In genomic region chr12:6925543-6926279, GRCh38 we compare ENCODE assay signal across 8 cellular contexts. TPM values are rescaled to one million over a fixed set of nuclear protein-coding genes. Genes with fewer than 3 reads are reported as not detected.
DNase-seq lines count a peak whose midpoint lies in the region; ATAC-seq, FAIRE-seq and TF ChIP-seq lines count a peak whose summit lies in the region.

No MANE protein-coding gene starts in this region.

- ATAC-seq in GM18870 (IDR thresholded peaks at IDR 0.05; ENCODE audit: unreplicated experiment) (no peak), HG03460 (IDR thresholded peaks at IDR 0.05; ENCODE audit: unreplicated experiment) (no peak), GM19328 (IDR thresholded peaks at IDR 0.05; ENCODE audit: unreplicated experiment) (no peak)

- H3K9ac ChIP-seq in keratinocyte (ENCODE audit: control insufficient read depth, extremely low read depth, insufficient read depth, low read length): peak overlapping the region; percentile 60

- dilution Hi-C loops in keratinocyte (cut with MboI; ENCODE audit: extremely low pct_ligation_motif_present, low sequenced_read_pairs): no loop called here

- WGBS in spleen, 5 donors: 50 to 67% (median 60%) methylated on average over 8 of the region's 8 CpGs

- no peaks in the 10 kb centered on the region for H3K9me3 ChIP-seq in keratinocyte (ENCODE audit: control insufficient read depth, low read depth, low read length)
- no peaks in the 10 kb centered on the region for H3K9me3 ChIP-seq in spleen

- H3K27ac ChIP-seq in keratinocyte (ENCODE audit: control insufficient read depth, insufficient read depth, low read length) (peak overlapping the region; percentile 77), spleen (peak overlapping the region; percentile 77 to 96 (median 90))

- no peak for TF ChIP-seq POLR2A in spleen (IDR thresholded peaks at IDR 0.05)

- peak; percentile 94 for DNase-seq in EH (ENCODE audit: low read depth)
- peak; percentile 32 for DNase-seq in NCI-H2227 (lab: John Stamatoyannopoulos, UW; ENCODE audit: unreplicated experiment)
- DNase-seq in choroid plexus epithelial cell (ENCODE audit: low read depth): peak; percentile 63
- no peak for DNase-seq in keratinocyte (ENCODE audit: low read depth, low spot score)
- DNase-seq in spleen: peak; percentile 74

- H3K4me1 ChIP-seq in keratinocyte (ENCODE audit: control insufficient read depth, extremely low read depth, insufficient read depth, low read length) (peaks cover 42% of the 10 kb centered on the region), spleen (peaks cover 20 to 88% (median 79%) of the 10 kb centered on the region in 6 donors)

- peaks cover 3% of the 10 kb centered on the region for H3K9me1 ChIP-seq in keratinocyte (ENCODE audit: control insufficient read depth, extremely low read depth, insufficient read depth, low read length)

- peak overlapping the region; percentile 92 for H3K4me2 ChIP-seq in keratinocyte (ENCODE audit: control insufficient read depth, extremely low read depth, insufficient read depth, low read depth, low read length)

- intact Hi-C loops in spleen (cut with DNase I; ENCODE audit: low total_unique reads): no loop called here

- no peaks in the 10 kb centered on the region for H3K36me3 ChIP-seq in keratinocyte (ENCODE audit: control insufficient read depth in 2 of 2, extremely low read depth in 1 of 2, insufficient read depth in 2 of 2, low read length in 2 of 2)
- peaks cover 0 to 7% (median 0%) of the 10 kb centered on the region in 6 donors for H3K36me3 ChIP-seq in spleen

- H3K79me2 ChIP-seq in keratinocyte (ENCODE audit: control insufficient read depth, insufficient read depth, low read length): peaks cover 31% of the 10 kb centered on the region

- H3K27me3 ChIP-seq in keratinocyte (ENCODE audit: control insufficient read depth, extremely low read depth, insufficient read depth, low read length): no peaks in the 10 kb centered on the region
- peaks cover 0 to 18% (median 0%) of the 10 kb centered on the region in 7 donors for H3K27me3 ChIP-seq in spleen (replicated peaks in 1 of 7)

- peaks cover 4% of the 10 kb centered on the region for H4K20me1 ChIP-seq in keratinocyte (ENCODE audit: control insufficient read depth, extremely low read depth, insufficient read depth, low read length)

- TF ChIP-seq CTCF in choroid plexus epithelial cell (conservative IDR thresholded peaks at IDR 0.05; ENCODE audit: low read depth, low read length): no peak
- TF ChIP-seq CTCF in keratinocyte (optimal IDR thresholded peaks at IDR 0.05 in 1 of 3, IDR thresholded peaks at IDR 0.05 in 1 of 3, conservative IDR thresholded peaks at IDR 0.05 in 1 of 3; ENCODE audit: extremely low read depth in 1 of 3, insufficient read depth in 2 of 3, low read length in 3 of 3): no peak
- TF ChIP-seq CTCF in spleen (IDR thresholded peaks at IDR 0.05 in 8 of 11, conservative IDR thresholded peaks at IDR 0.05 in 3 of 11): peak in 1 of 11 experiments; percentile 7

- peak overlapping the region; percentile 61 for H2AFZ ChIP-seq in keratinocyte (ENCODE audit: control insufficient read depth, low read length)

- H3K4me3 ChIP-seq in choroid plexus epithelial cell (ENCODE audit: low read depth, low read length) (peak overlapping the region; percentile 42), keratinocyte (ENCODE audit: control insufficient read depth in 2 of 3, extremely low read depth in 1 of 3, insufficient read depth in 2 of 3, low read depth in 1 of 3, low read length in 3 of 3) (peak overlapping the region; percentile 35 to 65 (median 59)), spleen (peak overlapping the region in 5 of 8 donors; percentile 5 to 85 (median 61))

- FAIRE-seq in keratinocyte (lab: Jason Lieb, UNC): peak; percentile 97

RNA-seq across cellular contexts. Expression of gene ATN1, which starts 2.0 kb away (rescaled TPM):
- polyA plus RNA-seq in keratinocyte (4.8 to 7.8 TPM (median 6.2 TPM) in 3 replicates), spleen (10 to 100 TPM; 10.1 to 42.0 (median 21.4) TPM)
- 11.8 TPM for polyA plus RNA-seq in keratinocyte (2011; ENCODE audit: low read depth)
- polyA plus RNA-seq in keratinocyte (2011; cell fraction: cytosol; rRNA removed): 6.7 and 15.7 TPM in 2 replicates
- 29.2 and 44.9 TPM in 2 replicates for polyA plus RNA-seq in keratinocyte (2011; cell fraction: nucleus; rRNA removed)
- polyA plus RNA-seq in keratinocyte (2012; ENCODE audit: low replicate concordance): 20.5 and 38.3 TPM in 2 replicates
- 5.9 to 102 TPM (median 8.5 TPM) in 3 replicates for polyA minus RNA-seq in keratinocyte
- 23.6 TPM for polyA minus RNA-seq in keratinocyte (2011; cell fraction: cytosol; rRNA and poly(A)+ RNA removed)
- 18.5 and 20.6 TPM in 2 replicates for polyA minus RNA-seq in keratinocyte (2011; cell fraction: nucleus; rRNA and poly(A)+ RNA removed)
- total RNA-seq in spleen: 100 to 1,000 TPM in 1 of 7 donors, 10 to 100 TPM in 6; 64.7 to 112 (median 81.7) TPM

RNA-seq across cellular contexts. Expression of gene ENO2, which starts 11.3 kb away (rescaled TPM):
- polyA plus RNA-seq in keratinocyte (0.87 to 1.7 TPM (median 1.1 TPM) in 3 replicates), spleen (10 to 100 TPM; 11.5 to 41.3 (median 29.1) TPM)
- 2.3 TPM for polyA plus RNA-seq in keratinocyte (2011; ENCODE audit: low read depth)
- 0.57 and 0.58 TPM in 2 replicates for polyA plus RNA-seq in keratinocyte (2011; cell fraction: cytosol; rRNA removed)
- polyA plus RNA-seq in keratinocyte (2011; cell fraction: nucleus; rRNA removed): 2.6 and 2.7 TPM in 2 replicates
- 0.78 and 7.9 TPM in 2 replicates for polyA plus RNA-seq in keratinocyte (2012; ENCODE audit: low replicate concordance)
- polyA minus RNA-seq in keratinocyte: 0.46 to 4.6 TPM (median 1.3 TPM) in 3 replicates
- not detected for polyA minus RNA-seq in keratinocyte (2011; cell fraction: cytosol; rRNA and poly(A)+ RNA removed)
- polyA minus RNA-seq in keratinocyte (2011; cell fraction: nucleus; rRNA and poly(A)+ RNA removed): 0.39 and 1.5 TPM in 2 replicates
- total RNA-seq in spleen: 10 to 100 TPM in 6 of 7 donors, 1 to 10 TPM in 1; 7.6 to 37.7 (median 25.0) TPM

RNA-seq across cellular contexts. Expression of gene RNU7-1, which starts 17.9 kb away (rescaled TPM):
- polyA plus RNA-seq in keratinocyte: not detected in 3 replicates
- polyA plus RNA-seq in keratinocyte (2011; ENCODE audit: low read depth): not detected
- polyA plus RNA-seq in keratinocyte (2011; cell fraction: cytosol; rRNA removed): not detected in 2 replicates
- polyA plus RNA-seq in keratinocyte (2011; cell fraction: nucleus; rRNA removed): not detected in 2 replicates
- not detected in 2 replicates for polyA plus RNA-seq in keratinocyte (2012; ENCODE audit: low replicate concordance)
- polyA minus RNA-seq in keratinocyte: not detected in 3 replicates
- not detected for polyA minus RNA-seq in keratinocyte (2011; cell fraction: cytosol; rRNA and poly(A)+ RNA removed)
- not detected in 2 replicates for polyA minus RNA-seq in keratinocyte (2011; cell fraction: nucleus; rRNA and poly(A)+ RNA removed)
- total RNA-seq in spleen: not detected
- not detected for polyA plus RNA-seq in spleen

RNA-seq across cellular contexts. Expression of gene C12orf57, which starts 18.1 kb away (rescaled TPM):
- polyA plus RNA-seq in keratinocyte (121 to 211 TPM (median 137 TPM) in 3 replicates), spleen (100 to 1,000 TPM; 181 to 323 (median 242) TPM)
- polyA plus RNA-seq in keratinocyte (2011; ENCODE audit: low read depth): 27.9 TPM
- 145 and 239 TPM in 2 replicates for polyA plus RNA-seq in keratinocyte (2011; cell fraction: cytosol; rRNA removed)
- 64.7 and 79.2 TPM in 2 replicates for polyA plus RNA-seq in keratinocyte (2011; cell fraction: nucleus; rRNA removed)
- 106 and 137 TPM in 2 replicates for polyA plus RNA-seq in keratinocyte (2012; ENCODE audit: low replicate concordance)
- polyA minus RNA-seq in keratinocyte: 30.4 to 74.9 TPM (median 35.3 TPM) in 3 replicates
- polyA minus RNA-seq in keratinocyte (2011; cell fraction: cytosol; rRNA and poly(A)+ RNA removed): 64.5 TPM
- polyA minus RNA-seq in keratinocyte (2011; cell fraction: nucleus; rRNA and poly(A)+ RNA removed): 20.9 and 21.8 TPM in 2 replicates
- total RNA-seq in spleen: 100 to 1,000 TPM in 6 of 7 donors, 10 to 100 TPM in 1; 79.2 to 364 (median 116) TPM

RNA-seq across cellular contexts. Expression of gene LRRC23, which starts 21.1 kb away (rescaled TPM):
- 6.2 to 7.1 TPM (median 6.3 TPM) in 3 replicates for polyA plus RNA-seq in keratinocyte
- 4.9 TPM for polyA plus RNA-seq in keratinocyte (2011; ENCODE audit: low read depth)
- 7.6 and 8.3 TPM in 2 replicates for polyA plus RNA-seq in keratinocyte (2011; cell fraction: cytosol; rRNA removed)
- polyA plus RNA-seq in keratinocyte (2011; cell fraction: nucleus; rRNA removed): 6.5 and 6.6 TPM in 2 replicates
- polyA plus RNA-seq in keratinocyte (2012; ENCODE audit: low replicate concordance): 5.1 and 5.5 TPM in 2 replicates
- polyA minus RNA-seq in keratinocyte: 3.3 to 11.2 TPM (median 4.3 TPM) in 3 replicates
- polyA minus RNA-seq in keratinocyte (2011; cell fraction: cytosol; rRNA and poly(A)+ RNA removed): 2.1 TPM
- 1.1 and 2.6 TPM in 2 replicates for polyA minus RNA-seq in keratinocyte (2011; cell fraction: nucleus; rRNA and poly(A)+ RNA removed)
- 1 to 10 TPM; 3.1 to 9.6 (median 5.9) TPM for total RNA-seq in spleen
- polyA plus RNA-seq in spleen: 10 to 100 TPM in 1 of 3 donors, 1 to 10 TPM in 2; 7.0 to 10.1 (median 7.5) TPM
